7 cellular contexts compared by ENCODE assay signal in genomic region chr1:199983531-199983930, GRCh38.
"Had no signal": no experiment of that assay in that cellular context is flagged by ENCODE, and none has a peak within 500 bp of the region (broad histone marks: within the 10 kb centered on the region; RNA-seq: fewer than 3 reads in every experiment).

No MANE protein-coding gene starts in this region.

- H3K9me3 Mint-ChIP-seq: HFFc6 had no signal

- H3K9ac ChIP-seq: GM23248 had no signal

- ATAC-seq: HCT116 had no signal

- H3K36me3 ChIP-seq: HAP-1 had no signal

- H3K4me3 Mint-ChIP-seq: HFFc6 had no signal

- H3K4me1 ChIP-seq: HAP-1 had no signal

- H3K4me3 ChIP-seq: GM23248, HAP-1 had no signal

- H3K27ac ChIP-seq: GM23248 had no signal

- H3K9me3 ChIP-seq: HAP-1 had no signal

- DNase-seq: GM23248, GOT3, H7, HFFc6, IMR-90 had no signal

- H2AFZ ChIP-seq: GM23248 had no signal

- H3K27ac Mint-ChIP-seq: HFFc6 had no signal
